Comparison of ENCODE assay signal across 21 cellular contexts in genomic region chr2:139386401-139386800, GRCh38.
DNase-seq lines count a peak whose midpoint lies in the region; ATAC-seq and TF ChIP-seq lines count a peak whose summit lies in the region.
"Had no signal": no experiment of that assay in that cellular context is flagged by ENCODE, and none has a peak within 500 bp of the region (broad histone marks: within the 10 kb centered on the region; RNA-seq: fewer than 3 reads in every experiment).

No MANE protein-coding gene starts in this region.

- no peak for ATAC-seq in PC-3

- no peaks in the 10 kb centered on the region for H3K36me3 ChIP-seq in PC-3 (ENCODE audit: low read depth, low read length)
- no peaks in the 10 kb centered on the region for H3K36me3 ChIP-seq in smooth muscle cell (ENCODE audit: low read depth)
- no peaks in the 10 kb centered on the region for H3K36me3 ChIP-seq in effector memory CD4-positive, alpha-beta T cell (ENCODE audit: control insufficient read depth, insufficient read depth, low read length)
- H3K36me3 ChIP-seq in Karpas-422 (ENCODE audit: insufficient read depth, low read length): no peaks in the 10 kb centered on the region
- H3K36me3 ChIP-seq: BE2C, HAP-1 had no signal

- H3K27me3 ChIP-seq in PC-3 (ENCODE audit: low read length): no peaks in the 10 kb centered on the region
- H3K27me3 ChIP-seq in smooth muscle cell (ENCODE audit: low read depth): no peaks in the 10 kb centered on the region
- H3K27me3 ChIP-seq in effector memory CD4-positive, alpha-beta T cell (replicated peaks; ENCODE audit: control insufficient read depth, insufficient read depth, low read length, poor library complexity, severe bottlenecking): no peaks in the 10 kb centered on the region
- H3K27me3 ChIP-seq in Karpas-422 (ENCODE audit: low read length): no peaks in the 10 kb centered on the region
- H3K27me3 ChIP-seq: BE2C had no signal

- POLR2A ChIA-PET in PC-3 (lab: Charles Lee; ENCODE audit: unreplicated experiment): interaction anchor here (0.5 kb wide), 1 partner anchor 1641 kb away, joined by 3 read pairs; no protein-coding TSS in a partner anchor

- intact Hi-C loops in PC-3 (cut with micrococcal nuclease): no loop called here

- H3K9me2 ChIP-seq in PC-3 (replicated peaks; ENCODE audit: low read length): no peaks in the 10 kb centered on the region
- H3K9me2 ChIP-seq in Karpas-422 (replicated peaks; ENCODE audit: insufficient read depth, low read length): no peaks in the 10 kb centered on the region

- H3K27ac ChIP-seq in PC-3 (ENCODE audit: low read length) (no peak overlapping the region), smooth muscle cell (ENCODE audit: low read depth) (no peak overlapping the region), Karpas-422 (ENCODE audit: low read length) (no peak overlapping the region)
- no peak overlapping the region for H3K27ac ChIP-seq in effector memory CD4-positive, alpha-beta T cell (ENCODE audit: insufficient read depth, low read length, poor library complexity, severe bottlenecking)
- H3K27ac ChIP-seq: GM23248, HL-60 had no signal

- no peak for TF ChIP-seq CTCF in PC-3 (conservative IDR thresholded peaks at IDR 0.05; ENCODE audit: low read depth, low read length)
- no peak for TF ChIP-seq CTCF in epithelial cell of esophagus (IDR thresholded peaks at IDR 0.05; ENCODE audit: insufficient read depth, low read depth, low read length, missing control alignments)
- TF ChIP-seq CTCF in smooth muscle cell (IDR thresholded peaks at IDR 0.05; ENCODE audit: borderline replicate concordance, insufficient read depth, poor library complexity, severe bottlenecking): no peak

- no peak overlapping the region for H2AFZ ChIP-seq in PC-3 (ENCODE audit: low read length)
- no peak overlapping the region for H2AFZ ChIP-seq in smooth muscle cell (ENCODE audit: low read depth)
- H2AFZ ChIP-seq in Karpas-422 (ENCODE audit: low read length): no peak overlapping the region
- H2AFZ ChIP-seq: GM23248 had no signal

- no TSS peak for BruUV-seq in PC-3 (replicated peaks; lab: Mats Ljungman, UMichigan)

- H3F3A ChIP-seq in PC-3 (ENCODE audit: low read length, unreplicated experiment): no peaks in the 10 kb centered on the region
- no peaks in the 10 kb centered on the region for H3F3A ChIP-seq in smooth muscle cell (ENCODE audit: low read depth)

- H3K9ac ChIP-seq in PC-3 (ENCODE audit: low read length) (no peak overlapping the region), smooth muscle cell (ENCODE audit: low read depth) (no peak overlapping the region), Karpas-422 (ENCODE audit: low read length) (no peak overlapping the region)
- H3K9ac ChIP-seq: GM23248 had no signal

- 93% methylated on average over 1 of the region's 1 CpG for WGBS in smooth muscle cell (ENCODE audit: low lambda C conversion rate)

- H3K4me3 ChIP-seq in PC-3 (ENCODE audit: low read length) (no peak overlapping the region), epithelial cell of esophagus (ENCODE audit: low read length) (no peak overlapping the region), smooth muscle cell (no peak overlapping the region), Karpas-422 (ENCODE audit: low read length) (no peak overlapping the region)
- no peak overlapping the region for H3K4me3 ChIP-seq in effector memory CD4-positive, alpha-beta T cell (ENCODE audit: insufficient read depth, low read depth, low read length, poor library complexity, severe bottlenecking)
- H3K4me3 ChIP-seq: GM23248, HAP-1 had no signal

- H3K4me2 ChIP-seq in PC-3 (ENCODE audit: low read length) (no peak overlapping the region), smooth muscle cell (no peak overlapping the region), Karpas-422 (ENCODE audit: low read depth, low read length, poor library complexity, severe bottlenecking) (no peak overlapping the region)

- H3K4me1 ChIP-seq in PC-3 (ENCODE audit: insufficient read depth, low read length): no peaks in the 10 kb centered on the region
- no peaks in the 10 kb centered on the region for H3K4me1 ChIP-seq in smooth muscle cell (ENCODE audit: low read depth)
- no peaks in the 10 kb centered on the region for H3K4me1 ChIP-seq in effector memory CD4-positive, alpha-beta T cell (ENCODE audit: control insufficient read depth, insufficient read depth, low read length, poor library complexity, severe bottlenecking)
- H3K4me1 ChIP-seq in Karpas-422 (ENCODE audit: low read length): no peaks in the 10 kb centered on the region
- H3K4me1 ChIP-seq: BE2C had no signal

- H3K9me3 ChIP-seq in PC-3 (ENCODE audit: low read length) (no peaks in the 10 kb centered on the region), smooth muscle cell (replicated peaks; ENCODE audit: low read depth) (no peaks in the 10 kb centered on the region), Karpas-422 (ENCODE audit: low read length) (peaks cover 40% of the 10 kb centered on the region)
- peaks cover 2% of the 10 kb centered on the region for H3K9me3 ChIP-seq in effector memory CD4-positive, alpha-beta T cell (ENCODE audit: control insufficient read depth, low read length)
- H3K9me3 ChIP-seq: BE2C, HAP-1 had no signal

- CTCF ChIA-PET in PC-3 (lab: Charles Lee): no interaction called here

- no peaks in the 10 kb centered on the region for H4K20me1 ChIP-seq in PC-3 (ENCODE audit: low read length)
- H4K20me1 ChIP-seq in smooth muscle cell (ENCODE audit: low read depth): no peaks in the 10 kb centered on the region
- no peaks in the 10 kb centered on the region for H4K20me1 ChIP-seq in Karpas-422 (ENCODE audit: insufficient read depth, low read depth, low read length)

- peak; percentile 13 for DNase-seq in PC-3
- DNase-seq in epithelial cell of esophagus (ENCODE audit: low read depth): peak; percentile 24
- DNase-seq in kidney tubule cell (ENCODE audit: low spot score): peak; percentile 72
- DNase-seq in smooth muscle cell (lab: John Stamatoyannopoulos, UW; ENCODE audit: unreplicated experiment): no peak
- DNase-seq in effector memory CD4-positive, alpha-beta T cell: no peak
- no peak for DNase-seq in NCI-H526 (lab: John Stamatoyannopoulos, UW)
- no peak for DNase-seq in Karpas-422
- DNase-seq: ACHN; BE2C; C1 segment of cervical spinal cord; CD4-positive, CD25-positive, alpha-beta regulatory T cell; CD8-positive, alpha-beta memory T cell; COR-L47; DMS 273 treated with DMSO at 0.1 percent for 48 hours; DMS53; DND-41; EL; GM23248; IMR-90 had no signal

- H3K79me2 ChIP-seq in PC-3 (ENCODE audit: low read length) (no peaks in the 10 kb centered on the region), smooth muscle cell (ENCODE audit: low read depth) (no peaks in the 10 kb centered on the region), Karpas-422 (ENCODE audit: low read length) (no peaks in the 10 kb centered on the region)

Comparison
In these comparisons a context has a peak if more than half of its experiments do, and no peak if none do; other contexts are left out.
1. DNase-seq: peak in PC-3 (single experiment), epithelial cell of esophagus (single experiment) and kidney tubule cell (single experiment); none in smooth muscle cell (single experiment), effector memory CD4-positive, alpha-beta T cell (0 of 3), NCI-H526 (0 of 2) and Karpas-422 (single experiment).